ENCODE assay signal across 23 cellular contexts in the genomic region with DNA sequence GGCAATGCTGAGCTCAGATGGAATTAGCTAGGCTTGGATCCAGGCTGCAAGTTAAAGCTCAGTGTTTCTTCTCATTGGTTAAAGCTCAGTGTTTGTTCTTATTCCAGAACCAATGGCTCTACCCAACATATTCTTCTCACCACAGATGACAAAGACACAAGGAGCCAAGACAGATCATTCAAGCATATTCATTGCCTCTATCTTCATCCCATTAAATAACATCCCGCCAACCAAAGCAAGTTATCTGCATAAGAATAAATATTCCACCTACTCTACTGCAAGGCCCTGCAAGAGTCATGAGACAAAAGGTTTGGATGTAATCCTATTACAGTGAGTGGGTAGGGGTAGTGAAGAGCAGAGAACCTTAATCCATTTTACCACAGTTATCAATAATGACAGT.
"Had no signal": no experiment of that assay in that cellular context is flagged by ENCODE, and none has a peak within 500 bp of the region (broad histone marks: within the 10 kb centered on the region; RNA-seq: fewer than 3 reads in every experiment).

No MANE protein-coding gene starts in this region.

- FAIRE-seq: endometrium, frontal cortex, keratinocyte, small intestine, urothelium cell line had no signal

- H3K36me3 ChIP-seq: esophagus squamous epithelium, right lobe of liver, thoracic aorta, tibial nerve, upper lobe of left lung had no signal

- ATAC-seq: effector memory CD8-positive, alpha-beta T cell; left ventricle myocardium superior; mucosa of descending colon; natural killer cell treated with Interleukin-12 subunit alpha and Interleukin-12 subunit beta and Interleukin-15 and Interleukin-18, amount 100 ng/mL, for 72 hours; right lobe of liver; stimulated activated naive B cell treated with anti-CD40 and anti-IgM and Interleukin-4, amounts not matched to agents 10 μg/mL and 1 μg/mL and 100 μg/mL, for 72 hours had no signal

- H3K4me1 ChIP-seq: esophagus squamous epithelium, parathyroid adenoma, right lobe of liver, tibial nerve, upper lobe of left lung had no signal

- H3K27ac ChIP-seq: esophagus squamous epithelium, parathyroid adenoma, right lobe of liver, thoracic aorta, tibial nerve, upper lobe of left lung had no signal

- DNase-seq: cortex of kidney; effector memory CD8-positive, alpha-beta T cell; erythroblast; esophagus squamous epithelium; hypothalamus; left ventricle myocardium superior; mucosa of descending colon; naive B cell; right lobe of liver; small intestine; stimulated activated CD4-positive, alpha-beta T cell treated with anti-CD3 and anti-CD28 coated beads, Interleukin-15, amount 100 ng/mL, for 24 hours; stimulated activated CD4-positive, alpha-beta T cell treated with anti-CD3 and anti-CD28 coated beads, Interleukin-2, amount 100 ng/mL, for 48 hours; stimulated activated naive B cell treated with anti-CD40 and anti-IgM and Interleukin-4, amounts not matched to agents 10 μg/mL and 1 μg/mL and 100 μg/mL, for 72 hours; upper lobe of left lung had no signal

- H3K9ac ChIP-seq: parathyroid adenoma had no signal

- H3K9me3 ChIP-seq: esophagus squamous epithelium, mucosa of descending colon, right lobe of liver, thoracic aorta, tibial nerve, upper lobe of left lung had no signal

- H2AFZ ChIP-seq: parathyroid adenoma had no signal

- H3K79me2 ChIP-seq: parathyroid adenoma had no signal

- H3K4me3 ChIP-seq: esophagus squamous epithelium, lung, mucosa of descending colon, right lobe of liver, thoracic aorta, tibial nerve, upper lobe of left lung had no signal

- H3K27me3 ChIP-seq: esophagus squamous epithelium, right lobe of liver, tibial nerve, upper lobe of left lung had no signal
